12 cellular contexts compared by ENCODE assay signal in genomic region chr6:119966484-119966883, GRCh38.
A peak's percentile ranks its signal among the peaks of the same experiment; 100 is the strongest.
DNase-seq lines count a peak whose midpoint lies in the region; ATAC-seq, FAIRE-seq and TF ChIP-seq lines count a peak whose summit lies in the region.
"Had no signal": no experiment of that assay in that cellular context is flagged by ENCODE, and none has a peak within 500 bp of the region (broad histone marks: within the 10 kb centered on the region; RNA-seq: fewer than 3 reads in every experiment).

No MANE protein-coding gene starts in this region.

- H3K27me3 ChIP-seq in GM12878 (replicated peaks in 1 of 2; ENCODE audit: control insufficient read depth in 2 of 2, insufficient read depth in 2 of 2, low read length in 1 of 2) = no peaks in the 10 kb centered on the region
- H3K27me3 ChIP-seq: body of pancreas had no signal

- H3K36me3 ChIP-seq in GM12878 (ENCODE audit: control insufficient read depth in 2 of 2, insufficient read depth in 2 of 2, low read length in 1 of 2) = no peaks in the 10 kb centered on the region

- no peak for TF ChIP-seq POLR2A in GM12878 (IDR thresholded peaks at IDR 0.05; ENCODE audit: low read depth, low read length)

- no peak overlapping the region for H3K9ac ChIP-seq in GM12878 (ENCODE audit: control insufficient read depth, insufficient read depth, low read length)

- TF ChIP-seq CTCF in GM12878 (IDR thresholded peaks at IDR 0.05 in 2 of 3, conservative IDR thresholded peaks at IDR 0.05 in 1 of 3; ENCODE audit: control insufficient read depth in 2 of 3, extremely low read depth in 1 of 3, insufficient read depth in 1 of 3, low read depth in 3 of 3, low read length in 3 of 3) = peak; percentile 40 to 56 (median 54)

- in situ Hi-C loops in GM12878 (cut with MboI) = no loop called here

- H3K4me2 ChIP-seq in GM12878 (ENCODE audit: control insufficient read depth, insufficient read depth) = no peak overlapping the region

- no peak for FAIRE-seq in GM12878 (lab: Jason Lieb, UNC)
- FAIRE-seq: frontal cortex had no signal

- DNase-seq in DMS 273 (lab: John Stamatoyannopoulos, UW; ENCODE audit: unreplicated experiment) (peak; percentile 52), DMS 273 treated with DMSO at 0.1 percent for 48 hours (lab: John Stamatoyannopoulos, UW) (no peak), GM12878 (ENCODE audit: low read depth, low spot score) (no peak), cerebellar nuclear complex (lab: John Stamatoyannopoulos, UW) (no peak), NOMO-1 treated with dmso at 0.1 percent for 144 hours (lab: John Stamatoyannopoulos, UW; ENCODE audit: unreplicated experiment) (no peak)
- DNase-seq: 8988T, body of pancreas, NCI-H2081 treated with DMSO at 0.1 percent for 48 hours had no signal

- H3K9me3 ChIP-seq in GM12878 (replicated peaks; ENCODE audit: control insufficient read depth, insufficient read depth, low read length) = no peaks in the 10 kb centered on the region
- H3K9me3 ChIP-seq: body of pancreas had no signal

- no peak for TF ChIP-seq EP300 in GM12878 (IDR thresholded peaks at IDR 0.05; ENCODE audit: borderline replicate concordance in 1 of 2, control insufficient read depth in 1 of 2, low read depth in 2 of 2, low read length in 2 of 2)

- WGBS in GM12878 (ENCODE audit: insufficient coverage, insufficient replicate concordance, low lambda C conversion rate, missing lambda C conversion rate) = 21% methylated on average over 8 of the region's 8 CpGs

- SMC1A ChIA-PET in GM12878 (lab: Charles Lee; ENCODE audit: uncharacterized antibody, unreplicated experiment) = interaction anchor here (1.0 to 2.1 kb wide), 2 partner anchors 615 to 819 kb away, joined by 4 to 9 read pairs; no protein-coding TSS in a partner anchor

- BruUV-seq in GM12878 (replicated peaks; lab: Mats Ljungman, UMichigan) = no TSS peak

- RAD21 ChIA-PET in GM12878 (lab: Charles Lee; ENCODE audit: unreplicated experiment) = no interaction called here

- no peak overlapping the region for H3K27ac ChIP-seq in GM12878 (ENCODE audit: control insufficient read depth, insufficient read depth)
- H3K27ac ChIP-seq: body of pancreas had no signal

- CTCF ChIA-PET in GM12878 (lab: Yijun Ruan, JAX) = interaction anchor here (0.6 to 1.9 kb wide), 7 partner anchors 9 to 634 kb away, joined by 3 to 7 read pairs (median 4); no protein-coding TSS in a partner anchor

- intact Hi-C loops in GM12878 (cut with micrococcal nuclease; ENCODE audit: unreplicated experiment) = no loop called here

- no peak overlapping the region for H3K4me3 ChIP-seq in GM12878
- H3K4me3 ChIP-seq: body of pancreas had no signal

- TF ChIP-seq RAD21 in GM12878 (IDR thresholded peaks at IDR 0.05; ENCODE audit: insufficient read depth, low read depth, low read length) = peak; percentile 59

- ATAC-seq in GM19025 (IDR thresholded peaks at IDR 0.05; ENCODE audit: low read depth, unreplicated experiment) (peak; percentile 59), HG03442 (IDR thresholded peaks at IDR 0.05; ENCODE audit: unreplicated experiment) (peak; percentile 73), GM12878 (peak; percentile 95), HG03196 (IDR thresholded peaks at IDR 0.05; ENCODE audit: unreplicated experiment) (no peak)
- ATAC-seq: body of pancreas had no signal

- POLR2A ChIA-PET in GM12878 (lab: Charles Lee) = no interaction called here

- no peaks in the 10 kb centered on the region for H3K4me1 ChIP-seq in GM12878 (ENCODE audit: control insufficient read depth, insufficient read depth, low read length)
- H3K4me1 ChIP-seq: body of pancreas had no signal

- H3K79me2 ChIP-seq in GM12878 (ENCODE audit: control insufficient read depth, insufficient read depth, low read length) = no peaks in the 10 kb centered on the region

- no peak overlapping the region for H2AFZ ChIP-seq in GM12878 (ENCODE audit: control insufficient read depth, low read depth, low read length)

- H4K20me1 ChIP-seq in GM12878 (ENCODE audit: control insufficient read depth, insufficient read depth) = no peaks in the 10 kb centered on the region

TF ChIP-seq in GM12878, 131 proteins besides CTCF, POLR2A, EP300 and RAD21:
- TF ChIP-seq GATAD2B (conservative IDR thresholded peaks at IDR 0.05; ENCODE audit: low read depth) (no peak), SMC3 (IDR thresholded peaks at IDR 0.05; ENCODE audit: borderline replicate concordance, low read length) (peak; percentile 43)
